In the genomic region with DNA sequence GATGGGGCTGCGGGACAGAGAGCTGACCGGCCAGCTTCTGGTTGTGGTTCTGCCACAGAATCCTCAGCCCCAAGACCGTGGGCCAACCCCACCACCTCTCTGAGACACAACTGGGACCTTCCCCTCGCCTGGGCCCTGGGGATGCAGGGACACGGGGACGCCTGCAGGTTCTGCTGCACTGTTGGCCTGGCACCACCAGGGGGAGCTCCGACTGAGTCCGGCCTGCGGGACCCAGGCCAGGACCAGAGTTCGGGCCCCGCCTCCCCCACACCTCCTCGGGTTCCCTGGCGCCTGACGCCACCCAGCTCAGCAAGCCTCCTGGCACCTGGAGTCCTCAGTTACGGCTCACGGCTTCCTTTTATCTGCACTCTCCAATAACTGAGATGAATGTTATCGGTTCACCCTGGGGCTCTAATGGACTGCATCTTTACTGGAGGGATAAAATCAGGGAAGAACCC, we compare ENCODE assay signal across 1 cellular context.
TF ChIP-seq lines count a peak whose summit lies in the region.

No MANE protein-coding gene starts in this region.

TF ChIP-seq in H1, 55 proteins besides CTCF, POLR2A, EP300 and RAD21:
- TF ChIP-seq CBX5 (IDR thresholded peaks at IDR 0.05; ENCODE audit: low read depth, low read length) (no peak), EGR1 (IDR thresholded peaks at IDR 0.05; ENCODE audit: borderline replicate concordance, low read depth, low read length) (no peak), JUND (IDR thresholded peaks at IDR 0.05; ENCODE audit: low read length) (no peak), SP2 (IDR thresholded peaks at IDR 0.05; ENCODE audit: low read length) (no peak), GABPA (IDR thresholded peaks at IDR 0.05; ENCODE audit: borderline replicate concordance, insufficient read depth, low read length) (peak; percentile 72; the same call in 1 of the 2 replicates), HDAC2 (IDR thresholded peaks at IDR 0.05; ENCODE audit: borderline replicate concordance in 1 of 2, low read depth in 2 of 2, low read length in 2 of 2) (0 out of 4 replicates have a peak, but pooled peaks of 1 of the 2 experiments have one; percentile 13), BACH1 (IDR thresholded peaks at IDR 0.05; ENCODE audit: low read length) (no peak), CREB1 (IDR thresholded peaks at IDR 0.05) (0 out of 2 replicates have a peak, but pooled peaks have one; percentile 22), PHF8 (conservative IDR thresholded peaks at IDR 0.05; ENCODE audit: low read depth, low read length) (no peak)
